ENCODE assay signal across 13 cellular contexts in genomic region chr22:42808516-42808915, GRCh38.
"Had no signal": no experiment of that assay in that cellular context is flagged by ENCODE, and none has a peak within 500 bp of the region (broad histone marks: within the 10 kb centered on the region; RNA-seq: fewer than 3 reads in every experiment).

No MANE protein-coding gene starts in this region.

- H3K27ac ChIP-seq: SK-N-MC, suprapubic skin had no signal

- H3K27me3 ChIP-seq: suprapubic skin had no signal

- H3K9me3 ChIP-seq: suprapubic skin had no signal

- DNase-seq: activated B cell treated with CpG ODN at 0.5 μM for 24 hours; activated CD4-positive, alpha-beta T cell treated with anti-CD3 and anti-CD28 coated beads, Interleukin-2, amount 10 ng/mL, durations not matched to agents 24 days and 14 days; activated CD8-positive, alpha-beta T cell treated with anti-CD3 and anti-CD28 coated beads, Interleukin-2, amount 10 ng/mL, durations not matched to agents 7 days and 5 days; activated naive CD4-positive, alpha-beta T cell treated with anti-CD3 and anti-CD28 coated beads, Interleukin-2, amount 10 ng/mL, durations not matched to agents 7 days and 5 days; effector memory CD8-positive, alpha-beta T cell; left colon; naive thymus-derived CD8-positive, alpha-beta T cell; right cardiac atrium; stimulated activated CD4-positive, alpha-beta T cell treated with anti-CD3 and anti-CD28 coated beads, Interleukin-4, amount 100 ng/mL, for 4 hours; T-helper 9 cell had no signal

- H3K4me3 ChIP-seq: SK-N-MC, smooth muscle cell, suprapubic skin had no signal
